Comparison of ENCODE assay signal across 8 cellular contexts in genomic region chr1:171484760-171485374, GRCh38.
DNase-seq lines count a peak whose midpoint lies in the region; ATAC-seq and TF ChIP-seq lines count a peak whose summit lies in the region.

No MANE protein-coding gene starts in this region.

- no peaks in the 10 kb centered on the region for H3K9me3 Mint-ChIP-seq in activated naive CD8-positive, alpha-beta T cell treated with anti-CD3 and anti-CD28 coated beads, Interleukin-2, amount 50 U/mL, for 24 hours

- H3K9me3 ChIP-seq in iPS-18c (ENCODE audit: control insufficient read depth, insufficient read depth, low read length): no peaks in the 10 kb centered on the region
- no peaks in the 10 kb centered on the region for H3K9me3 ChIP-seq in subcutaneous abdominal adipose tissue (ENCODE audit: control insufficient read depth in 5 of 5, low read length in 5 of 5)

- H3K4me3 ChIP-seq in HL-60 (replicated peaks; ENCODE audit: insufficient read depth, low read length): peak overlapping the region; percentile 92
- H3K4me3 ChIP-seq in iPS-18c (ENCODE audit: insufficient read depth, low read depth, low read length): peak overlapping the region; percentile 25; the same call in 1 of the 2 replicates
- H3K4me3 ChIP-seq in subcutaneous abdominal adipose tissue (ENCODE audit: low read depth in 1 of 5, low read length in 5 of 5): peak overlapping the region; percentile 73 to 96 (median 91)

- no peaks in the 10 kb centered on the region for H3K36me3 ChIP-seq in subcutaneous abdominal adipose tissue (ENCODE audit: control insufficient read depth in 5 of 5, insufficient read depth in 5 of 5, low read length in 5 of 5)

- H3K36me3 Mint-ChIP-seq in activated naive CD8-positive, alpha-beta T cell treated with anti-CD3 and anti-CD28 coated beads, Interleukin-2, amount 50 U/mL, for 24 hours (ENCODE audit: low read depth): peaks cover 27% of the 10 kb centered on the region

- H3K27me3 ChIP-seq in HL-60 (ENCODE audit: insufficient read depth, poor library complexity, severe bottlenecking) (no peaks in the 10 kb centered on the region), subcutaneous abdominal adipose tissue (ENCODE audit: control insufficient read depth in 5 of 5, insufficient read depth in 4 of 5, low read length in 5 of 5) (no peaks in the 10 kb centered on the region)

- peaks cover 41% of the 10 kb centered on the region for H3K4me1 Mint-ChIP-seq in activated naive CD8-positive, alpha-beta T cell treated with anti-CD3 and anti-CD28 coated beads, Interleukin-2, amount 50 U/mL, for 24 hours

- H3K4me3 Mint-ChIP-seq in activated naive CD8-positive, alpha-beta T cell treated with anti-CD3 and anti-CD28 coated beads, Interleukin-2, amount 50 U/mL, for 24 hours: peak overlapping the region; percentile 96

- H3K4me1 ChIP-seq in subcutaneous abdominal adipose tissue (ENCODE audit: control insufficient read depth in 5 of 5, insufficient read depth in 5 of 5, low read length in 5 of 5): peaks cover 0 to 33% (median 32%) of the 10 kb centered on the region in 5 donors

- no peaks in the 10 kb centered on the region for H3K27me3 Mint-ChIP-seq in activated naive CD8-positive, alpha-beta T cell treated with anti-CD3 and anti-CD28 coated beads, Interleukin-2, amount 50 U/mL, for 24 hours

- TF ChIP-seq CTCF in GM10248 (IDR thresholded peaks at IDR 0.05; ENCODE audit: control extremely low read depth, extremely low read depth, low read depth, missing control alignments) (no peak), HL-60 (IDR thresholded peaks at IDR 0.05; ENCODE audit: insufficient read depth, low read length) (no peak)

- POLR2A ChIA-PET in GM10248 (lab: Yijun Ruan, JAX): interaction anchor here (0.9 to 1.2 kb wide), 2 partner anchors 11 to 13 kb away, joined by 3 read pairs; no protein-coding TSS in a partner anchor

- DNase-seq in GM10248 (ENCODE audit: extremely low spot score) (peak; percentile 53), HL-60 (ENCODE audit: low read depth in 1 of 2, low spot score in 1 of 2) (no peak), NCI-H1105 (lab: John Stamatoyannopoulos, UW) (no peak), SHP77 treated with DMSO at 0.1 percent for 48 hours (lab: John Stamatoyannopoulos, UW) (no peak)
- DNase-seq in activated naive CD8-positive, alpha-beta T cell treated with anti-CD3 and anti-CD28 coated beads, Interleukin-2, amount 50 U/mL, for 24 hours: no peak

- peak overlapping the region; percentile 96 for H3K27ac ChIP-seq in HL-60 (replicated peaks)
- H3K27ac ChIP-seq in subcutaneous abdominal adipose tissue (ENCODE audit: low read depth, low read length): peak overlapping the region; percentile 100

- H3K27ac Mint-ChIP-seq in activated naive CD8-positive, alpha-beta T cell treated with anti-CD3 and anti-CD28 coated beads, Interleukin-2, amount 50 U/mL, for 24 hours: peak overlapping the region; percentile 98

- CTCF ChIA-PET in GM10248 (lab: Yijun Ruan, JAX): interaction anchor here (0.8 to 4.1 kb wide), 20 partner anchors 9 to 1048 kb away, joined by 3 to 31 read pairs (median 8); partner anchors contain the start of gene SUCO

- ATAC-seq in GM21515 (IDR thresholded peaks at IDR 0.05; ENCODE audit: unreplicated experiment): peak; percentile 59
- ATAC-seq in activated naive CD8-positive, alpha-beta T cell treated with anti-CD3 and anti-CD28 coated beads, Interleukin-2, amount 50 U/mL, for 24 hours: peak; percentile 40

- peak overlapping the region; percentile 73 to 100 (median 100) for H3K9ac ChIP-seq in subcutaneous abdominal adipose tissue (ENCODE audit: low read length in 5 of 5)

Comparison
In these comparisons a context has a peak if more than half of its experiments do, and no peak if none do; other contexts are left out.
1. H3K4me3 ChIP-seq: peak in every context shown above with its lines; median percentile 92 in HL-60; 91 in subcutaneous abdominal adipose tissue; 25 in iPS-18c.